In genomic region chr2:72993147-72993546, GRCh38 we compare ENCODE assay signal across 8 cellular contexts.
DNase-seq lines count a peak whose midpoint lies in the region; ATAC-seq and TF ChIP-seq lines count a peak whose summit lies in the region.

No MANE protein-coding gene starts in this region.

- H3K36me3 ChIP-seq in parathyroid adenoma (ENCODE audit: control insufficient read depth, insufficient read depth, low read length) = no peaks in the 10 kb centered on the region

- H3K4me2 ChIP-seq in parathyroid adenoma (ENCODE audit: low read length) = no peak overlapping the region

- no peak overlapping the region for H3K27ac Mint-ChIP-seq in stimulated activated memory B cell treated with anti-CD40 and anti-IgM and Interleukin-4, amounts not matched to agents 10 μg/mL and 1 μg/mL and 100 μg/mL, for 72 hours

- no peaks in the 10 kb centered on the region for H3K9me3 ChIP-seq in parathyroid adenoma (ENCODE audit: control insufficient read depth, low read length)

- no peaks in the 10 kb centered on the region for H3K4me1 Mint-ChIP-seq in stimulated activated memory B cell treated with anti-CD40 and anti-IgM and Interleukin-4, amounts not matched to agents 10 μg/mL and 1 μg/mL and 100 μg/mL, for 72 hours

- H3K27me3 Mint-ChIP-seq in stimulated activated memory B cell treated with anti-CD40 and anti-IgM and Interleukin-4, amounts not matched to agents 10 μg/mL and 1 μg/mL and 100 μg/mL, for 72 hours = no peaks in the 10 kb centered on the region

- TF ChIP-seq CTCF in GM12872 (IDR thresholded peaks at IDR 0.05; ENCODE audit: insufficient read depth, low read depth, low read length) (peak; percentile 82), foreskin keratinocyte (conservative IDR thresholded peaks at IDR 0.05) (peak; percentile 71), parathyroid adenoma (IDR thresholded peaks at IDR 0.05) (peak; percentile 87)

- no peak overlapping the region for H3K9ac ChIP-seq in parathyroid adenoma

- H3K4me1 ChIP-seq in foreskin keratinocyte = no peaks in the 10 kb centered on the region
- no peaks in the 10 kb centered on the region for H3K4me1 ChIP-seq in parathyroid adenoma

- H3K27ac ChIP-seq in foreskin keratinocyte = no peak overlapping the region
- H3K27ac ChIP-seq in parathyroid adenoma = no peak overlapping the region

- DNase-seq in AG20443 (ENCODE audit: low spot score) (peak; percentile 80), NCI-H526 treated with DMSO at 0.1 percent for 48 hours (lab: John Stamatoyannopoulos, UW) (peak; percentile 6), foreskin keratinocyte (no peak)
- DNase-seq in activated T-cell treated with anti-CD3 and anti-CD28 coated beads, Interleukin-2, amount 50 U/mL, for 48 hours = peak; percentile 59 to 62

- ATAC-seq in foreskin keratinocyte = peak; percentile 12
- no peak for ATAC-seq in HG03571 (IDR thresholded peaks at IDR 0.05; ENCODE audit: unreplicated experiment)
- no peak for ATAC-seq in stimulated activated memory B cell treated with anti-CD40 and anti-IgM and Interleukin-4, amounts not matched to agents 10 μg/mL and 1 μg/mL and 100 μg/mL, for 72 hours

- H3K79me2 ChIP-seq in parathyroid adenoma = peaks cover 4% of the 10 kb centered on the region

- H3K36me3 Mint-ChIP-seq in stimulated activated memory B cell treated with anti-CD40 and anti-IgM and Interleukin-4, amounts not matched to agents 10 μg/mL and 1 μg/mL and 100 μg/mL, for 72 hours = no peaks in the 10 kb centered on the region

- no peaks in the 10 kb centered on the region for H3K9me3 Mint-ChIP-seq in stimulated activated memory B cell treated with anti-CD40 and anti-IgM and Interleukin-4, amounts not matched to agents 10 μg/mL and 1 μg/mL and 100 μg/mL, for 72 hours

- no peaks in the 10 kb centered on the region for H3K27me3 ChIP-seq in foreskin keratinocyte
- no peaks in the 10 kb centered on the region for H3K27me3 ChIP-seq in parathyroid adenoma (ENCODE audit: control insufficient read depth, insufficient read depth, low read length)

- H2AFZ ChIP-seq in parathyroid adenoma = no peak overlapping the region

- no peak overlapping the region for H3K4me3 ChIP-seq in parathyroid adenoma (ENCODE audit: low read depth, low read length)

- no peak overlapping the region for H3K4me3 Mint-ChIP-seq in stimulated activated memory B cell treated with anti-CD40 and anti-IgM and Interleukin-4, amounts not matched to agents 10 μg/mL and 1 μg/mL and 100 μg/mL, for 72 hours

Comparison
In these comparisons a context has a peak if more than half of its experiments do, and no peak if none do; other contexts are left out.
1. DNase-seq: peak in AG20443 (single experiment), NCI-H526 treated with DMSO at 0.1 percent for 48 hours (single experiment) and activated T-cell treated with anti-CD3 and anti-CD28 coated beads, Interleukin-2, amount 50 U/mL, for 48 hours (2 of 2); none in foreskin keratinocyte (0 of 2).
2. Peak in every context shown above with its lines, with median percentiles within 50 percentile points of each other: CTCF ChIP-seq.